Comparison of ENCODE assay signal across 1 cellular context in genomic region chr1:176029609-176030008, GRCh38.
TF ChIP-seq lines count a peak whose summit lies in the region.

No MANE protein-coding gene starts in this region.

TF ChIP-seq in HepG2, 621 proteins besides CTCF, POLR2A, EP300 and RAD21 (continued from another document):
- TF ChIP-seq RBFOX2 (IDR thresholded peaks at IDR 0.05; ENCODE audit: low read depth, low read length): no peak
